Comparison of ENCODE assay signal across 11 cellular contexts in genomic region chr1:116333171-116334014, GRCh38.
"Had no signal": no experiment of that assay in that cellular context is flagged by ENCODE, and none has a peak within 500 bp of the region (broad histone marks: within the 10 kb centered on the region; RNA-seq: fewer than 3 reads in every experiment).

No MANE protein-coding gene starts in this region.

- DNase-seq: activated B cell treated with CpG ODN at 0.5 μM for 24 hours; activated CD4-positive, alpha-beta T cell treated with anti-CD3 and anti-CD28 coated beads for 48 hours; activated CD8-positive, alpha-beta memory T cell treated with anti-CD3 and anti-CD28 coated beads, Interleukin-2, amount 50 U/mL, for 4 hours; activated CD8-positive, alpha-beta T cell treated with anti-CD3 and anti-CD28 coated beads for 36 hours; activated naive CD4-positive, alpha-beta T cell treated with Interleukin-2 at 50 U/mL for 16 hours; anterior cingulate cortex; endodermal cell; spleen had no signal

- ATAC-seq: activated CD8-positive, alpha-beta T cell treated with anti-CD3 and anti-CD28 coated beads for 36 hours; natural killer cell treated with Interleukin-12 subunit alpha and Interleukin-12 subunit beta and Interleukin-15 and Interleukin-18, amount 100 ng/mL, for 72 hours had no signal

- H3K36me3 ChIP-seq: prostate gland, spleen had no signal

- H3K4me3 ChIP-seq: dorsolateral prefrontal cortex, prostate gland, spleen had no signal

- H3K27me3 ChIP-seq: dorsolateral prefrontal cortex, spleen had no signal

- H3K9me3 ChIP-seq: prostate gland, spleen had no signal
